ENCODE assay signal across 14 cellular contexts in the genomic region with DNA sequence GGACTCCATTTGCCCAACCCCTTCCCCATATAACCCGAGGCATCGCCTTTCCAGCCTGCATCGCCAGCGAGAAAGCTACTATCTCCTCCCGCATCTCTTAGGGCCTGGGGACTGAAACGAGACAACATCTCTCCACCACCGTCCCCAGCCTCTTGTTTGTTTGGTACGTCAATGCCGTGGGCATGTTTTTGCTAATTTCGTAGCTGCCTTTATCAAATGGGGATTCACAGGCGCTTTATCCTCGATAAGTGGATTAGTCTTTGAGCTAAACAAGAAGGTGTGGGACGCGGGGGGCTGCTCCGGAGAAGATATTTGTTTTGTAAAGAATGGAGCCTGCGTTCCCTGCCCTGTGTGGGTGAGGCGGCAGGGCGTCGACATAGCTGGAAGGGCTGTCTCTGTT.
DNase-seq lines count a peak whose midpoint lies in the region; TF ChIP-seq lines count a peak whose summit lies in the region.
"Had no signal": no experiment of that assay in that cellular context is flagged by ENCODE, and none has a peak within 500 bp of the region (broad histone marks: within the 10 kb centered on the region; RNA-seq: fewer than 3 reads in every experiment).

No MANE protein-coding gene starts in this region.

- H3K4me1 Mint-ChIP-seq in brain (peaks cover 85% of the 10 kb centered on the region), neural progenitor cell (peaks cover 49% of the 10 kb centered on the region)
- H3K4me1 Mint-ChIP-seq: CD14-positive monocyte had no signal

- peaks cover 0 to 47% (median 22%) of the 10 kb centered on the region in 11 experiments; a peak in 14 of 22 replicates for H4K20me1 ChIP-seq in BLaER1 treated with 17β-estradiol and CSF1 and Interleukin-3, amounts not matched to agents 10 nM and 100 nM
- peaks cover 8% of the 10 kb centered on the region for H4K20me1 ChIP-seq in neural progenitor cell (ENCODE audit: low read depth)

- H3K27me3 Mint-ChIP-seq in brain (peaks cover 22% of the 10 kb centered on the region), neural progenitor cell (ENCODE audit: insufficient read depth, low read depth) (peaks cover 33% of the 10 kb centered on the region)

- H3K9me3 ChIP-seq in BLaER1 treated with 17β-estradiol and CSF1 and Interleukin-3, amounts not matched to agents 10 nM and 100 nM (replicated peaks in 1 of 11) = no peaks in the 10 kb centered on the region
- H3K9me3 ChIP-seq in neural progenitor cell (ENCODE audit: low read depth) = no peaks in the 10 kb centered on the region
- H3K9me3 ChIP-seq: Caco-2 had no signal

- no peaks in the 10 kb centered on the region for H3K79me2 ChIP-seq in neural progenitor cell (ENCODE audit: low read depth)

- H3K27me3 ChIP-seq in BLaER1 treated with 17β-estradiol and CSF1 and Interleukin-3, amounts not matched to agents 10 nM and 100 nM = peaks cover 35 to 74% (median 52%) of the 10 kb centered on the region in 11 experiments
- H3K27me3 ChIP-seq in neural progenitor cell = peaks cover 61% of the 10 kb centered on the region

- H3K9me3 Mint-ChIP-seq in brain = peaks cover 0 to 13% (median 0%) of the 10 kb centered on the region in 5 experiments
- H3K9me3 Mint-ChIP-seq in neural progenitor cell = no peaks in the 10 kb centered on the region
- H3K9me3 Mint-ChIP-seq: CD8-positive, alpha-beta T cell had no signal

- H3K4me3 ChIP-seq in BLaER1 treated with 17β-estradiol and CSF1 and Interleukin-3, amounts not matched to agents 10 nM and 100 nM = no peak overlapping the region
- no peak overlapping the region for H3K4me3 ChIP-seq in neural progenitor cell
- H3K4me3 ChIP-seq: GM12878 had no signal

- peaks cover 3 to 65% (median 49%) of the 10 kb centered on the region in 10 experiments; a peak in 18 of 20 replicates for H3K4me1 ChIP-seq in BLaER1 treated with 17β-estradiol and CSF1 and Interleukin-3, amounts not matched to agents 10 nM and 100 nM
- peaks cover 55% of the 10 kb centered on the region for H3K4me1 ChIP-seq in neural progenitor cell
- H3K4me1 ChIP-seq: Caco-2 had no signal

- no peaks in the 10 kb centered on the region for H3F3A ChIP-seq in neural progenitor cell (ENCODE audit: low read depth)

- H3K4me3 Mint-ChIP-seq in brain = no peak overlapping the region
- H3K4me3 Mint-ChIP-seq in neural progenitor cell = no peak overlapping the region
- H3K4me3 Mint-ChIP-seq: B cell; CD14-positive monocyte; CD8-positive, alpha-beta T cell had no signal

- H3K9ac ChIP-seq in BLaER1 treated with 17β-estradiol and CSF1 and Interleukin-3, amounts not matched to agents 10 nM and 100 nM = no peak overlapping the region
- no peak overlapping the region for H3K9ac ChIP-seq in neural progenitor cell

- H3K36me3 Mint-ChIP-seq in brain = no peaks in the 10 kb centered on the region
- H3K36me3 Mint-ChIP-seq in neural progenitor cell = peaks cover 4% of the 10 kb centered on the region
- H3K36me3 Mint-ChIP-seq: CD14-positive monocyte; CD8-positive, alpha-beta T cell had no signal

- H3K27ac ChIP-seq in BLaER1 treated with 17β-estradiol and CSF1 and Interleukin-3, amounts not matched to agents 10 nM and 100 nM = no peak overlapping the region
- no peak overlapping the region for H3K27ac ChIP-seq in neural progenitor cell
- H3K27ac ChIP-seq: HL-60 had no signal

- H3K27ac Mint-ChIP-seq in brain (peak overlapping the region in 3 of 5 experiments; percentile 4 to 93 (median 75)), neural progenitor cell (no peak overlapping the region)
- H3K27ac Mint-ChIP-seq: B cell; CD14-positive monocyte; CD8-positive, alpha-beta T cell had no signal

- no peaks in the 10 kb centered on the region for H3K36me3 ChIP-seq in BLaER1 treated with 17β-estradiol and CSF1 and Interleukin-3, amounts not matched to agents 10 nM and 100 nM
- no peaks in the 10 kb centered on the region for H3K36me3 ChIP-seq in neural progenitor cell

- TF ChIP-seq CTCF in brain (conservative IDR thresholded peaks at IDR 0.05) (no peak), neural progenitor cell (IDR thresholded peaks at IDR 0.05) (no peak)

- H3K4me2 ChIP-seq in BLaER1 treated with 17β-estradiol and CSF1 and Interleukin-3, amounts not matched to agents 10 nM and 100 nM = peak overlapping the region in 8 of 11 experiments; percentile 62 to 88 (median 78); a peak in 16 of 22 replicates
- peak overlapping the region; percentile 52 for H3K4me2 ChIP-seq in neural progenitor cell

- no peak overlapping the region for H2AFZ ChIP-seq in neural progenitor cell (replicated peaks)

- DNase-seq in ELF-1 (ENCODE audit: low read depth, low spot score) (peak; percentile 61), neural progenitor cell (ENCODE audit: low spot score) (peak; percentile 59), superior temporal gyrus (ENCODE audit: extremely low spot score) (no peak), NCI-H2081 (lab: John Stamatoyannopoulos, UW) (no peak)
- DNase-seq in stimulated activated CD4-positive, alpha-beta T cell treated with anti-CD3 and anti-CD28 coated beads, Interleukin-2, amount 100 ng/mL, for 48 hours = no peak
- DNase-seq: Caco-2; CD8-positive, alpha-beta T cell; DMS 273 treated with DMSO at 0.1 percent for 48 hours had no signal

Comparison
In these comparisons a context has a peak if more than half of its experiments do, and no peak if none do; other contexts are left out.
1. DNase-seq: peak in ELF-1 (single experiment) and neural progenitor cell (single experiment); none in superior temporal gyrus (single experiment), stimulated activated CD4-positive, alpha-beta T cell treated with anti-CD3 and anti-CD28 coated beads, Interleukin-2, amount 100 ng/mL, for 48 hours (0 of 2) and NCI-H2081 (0 of 2).